In the genomic region with DNA sequence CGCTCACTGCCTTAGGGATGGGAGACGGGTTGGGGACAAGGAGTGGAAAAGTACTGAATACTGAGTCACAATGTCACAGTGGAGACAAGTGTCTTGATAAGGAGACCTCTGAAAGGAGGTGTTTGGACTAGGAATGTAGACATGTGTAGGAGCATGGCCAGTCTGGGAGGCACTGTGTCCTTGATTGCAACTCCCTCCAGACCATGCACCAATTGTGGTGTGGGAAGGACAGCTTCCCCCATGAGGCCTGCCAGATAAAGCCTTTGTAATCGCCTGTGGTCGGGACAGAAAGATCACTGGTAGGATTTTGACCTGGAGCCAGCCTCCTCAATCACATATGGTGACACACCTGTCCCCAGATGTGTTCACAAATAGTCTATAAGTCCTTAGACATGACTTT, we compare ENCODE assay signal across 24 cellular contexts.
DNase-seq lines count a peak whose midpoint lies in the region; ATAC-seq, FAIRE-seq and TF ChIP-seq lines count a peak whose summit lies in the region.
"Had no signal": no experiment of that assay in that cellular context is flagged by ENCODE, and none has a peak within 500 bp of the region (broad histone marks: within the 10 kb centered on the region; RNA-seq: fewer than 3 reads in every experiment).

No MANE protein-coding gene starts in this region.

- H2BK120ac ChIP-seq in mesendoderm (ENCODE audit: low read depth, low read length) = no peak overlapping the region

- no peak overlapping the region for H2BK15ac ChIP-seq in mesendoderm (replicated peaks; ENCODE audit: low read depth)

- H3K23ac ChIP-seq in mesendoderm (ENCODE audit: low read length) = no peak overlapping the region

- no peak for TF ChIP-seq CTCF in mammary epithelial cell (conservative IDR thresholded peaks at IDR 0.05 in 1 of 2, IDR thresholded peaks at IDR 0.05 in 1 of 2; ENCODE audit: extremely low read depth in 1 of 2, insufficient read depth in 1 of 2, low read depth in 1 of 2, low read length in 2 of 2)
- TF ChIP-seq CTCF in breast epithelium (IDR thresholded peaks at IDR 0.05) = no peak
- TF ChIP-seq CTCF in bronchial epithelial cell (IDR thresholded peaks at IDR 0.05; ENCODE audit: insufficient read depth, low read length, severe bottlenecking) = no peak
- no peak for TF ChIP-seq CTCF in testis (IDR thresholded peaks at IDR 0.05)

- H3K56ac ChIP-seq in mesendoderm (ENCODE audit: low read length) = no peak overlapping the region

- peaks cover 26% of the 10 kb centered on the region for H3K4me1 ChIP-seq in mammary epithelial cell (ENCODE audit: insufficient read depth, low read length)
- H3K4me1 ChIP-seq in breast epithelium = no peaks in the 10 kb centered on the region
- no peaks in the 10 kb centered on the region for H3K4me1 ChIP-seq in mesendoderm (ENCODE audit: control insufficient read depth, low read depth, low read length)
- no peaks in the 10 kb centered on the region for H3K4me1 ChIP-seq in testis
- H3K4me1 ChIP-seq: BLaER1, Caco-2, HAP-1 had no signal

- no peaks in the 10 kb centered on the region for H3K79me1 ChIP-seq in mesendoderm (ENCODE audit: low read length)

- H3K18ac ChIP-seq in mesendoderm (ENCODE audit: low read length) = no peak overlapping the region

- DNase-seq in mammary epithelial cell (no peak), breast epithelium (ENCODE audit: low spot score in 2 of 2) (no peak), bronchial epithelial cell (ENCODE audit: low read depth) (no peak), mesendoderm (peak; percentile 23), testis (peak; percentile 40), pons (ENCODE audit: low spot score) (no peak)
- DNase-seq: Caco-2; CD4-positive, CD25-positive, alpha-beta regulatory T cell; CD8-positive, alpha-beta T cell; DMS153; DND-41; GM23248; HFFc6 had no signal

- H3K27ac ChIP-seq in mammary epithelial cell (ENCODE audit: insufficient read depth, low read depth, low read length) (no peak overlapping the region), breast epithelium (peak overlapping the region in 1 of 2 donors; percentile 21), mesendoderm (ENCODE audit: low read depth, low read length) (no peak overlapping the region), testis (no peak overlapping the region)
- H3K27ac ChIP-seq: 22Rv1, BLaER1, C4-2B, GM23248 had no signal

- BruUV-seq in mammary epithelial cell (replicated peaks; lab: Mats Ljungman, UMichigan) = no TSS peak

- H4K8ac ChIP-seq in mesendoderm (ENCODE audit: low read depth, low read length) = no peak overlapping the region

- H3K4me3 ChIP-seq in mammary epithelial cell (replicated peaks in 1 of 3; ENCODE audit: insufficient read depth in 1 of 3, low read depth in 2 of 3, low read length in 3 of 3) (no peak overlapping the region), breast epithelium (no peak overlapping the region), bronchial epithelial cell (ENCODE audit: low read depth, low read length) (no peak overlapping the region), mesendoderm (ENCODE audit: low read length) (no peak overlapping the region), testis (no peak overlapping the region)
- H3K4me3 ChIP-seq: BLaER1, GM23248, HAP-1 had no signal

- peak overlapping the region; percentile 38 for H2AFZ ChIP-seq in mammary epithelial cell (ENCODE audit: low read depth, low read length)
- H2AFZ ChIP-seq: GM23248 had no signal

- H3K36me3 ChIP-seq in mammary epithelial cell (ENCODE audit: insufficient read depth, low read length) (no peaks in the 10 kb centered on the region), breast epithelium (no peaks in the 10 kb centered on the region), bronchial epithelial cell (ENCODE audit: control insufficient read depth, insufficient read depth, low read length) (no peaks in the 10 kb centered on the region), mesendoderm (ENCODE audit: control insufficient read depth, insufficient read depth, low read length) (no peaks in the 10 kb centered on the region), testis (ENCODE audit: low read depth, missing control alignments) (no peaks in the 10 kb centered on the region)
- H3K36me3 ChIP-seq: BLaER1, HAP-1 had no signal

- H4K20me1 ChIP-seq in mammary epithelial cell (ENCODE audit: insufficient read depth, low read length) = no peaks in the 10 kb centered on the region
- H4K20me1 ChIP-seq: BLaER1 had no signal

- in situ Hi-C loops in mammary epithelial cell (cut with MboI; ENCODE audit: low sequenced_read_pairs in 2 of 2) = no loop called here

- H2BK5ac ChIP-seq in mesendoderm (ENCODE audit: low read length) = no peak overlapping the region

- no peak overlapping the region for H4K5ac ChIP-seq in mesendoderm (ENCODE audit: low read length)

- H3K27me3 ChIP-seq in mammary epithelial cell (ENCODE audit: insufficient read depth, low read length) (no peaks in the 10 kb centered on the region), breast epithelium (no peaks in the 10 kb centered on the region), bronchial epithelial cell (ENCODE audit: control insufficient read depth, insufficient read depth, low read length) (no peaks in the 10 kb centered on the region), mesendoderm (ENCODE audit: insufficient read depth, low read length, poor library complexity) (no peaks in the 10 kb centered on the region), testis (no peaks in the 10 kb centered on the region)
- H3K27me3 ChIP-seq: BLaER1 had no signal

- H3K4me2 ChIP-seq in mammary epithelial cell (ENCODE audit: insufficient read depth, low read depth, low read length) = no peak overlapping the region
- no peak overlapping the region for H3K4me2 ChIP-seq in mesendoderm (ENCODE audit: low read length)
- H3K4me2 ChIP-seq: BLaER1 had no signal

- dilution Hi-C loops in mammary epithelial cell (cut with HindIII; ENCODE audit: low sequenced_read_pairs) = no loop called here

- H3K79me2 ChIP-seq in mammary epithelial cell (ENCODE audit: insufficient read depth, low read length) (no peaks in the 10 kb centered on the region), mesendoderm (ENCODE audit: control insufficient read depth, insufficient read depth, low read length) (no peaks in the 10 kb centered on the region)

- intact Hi-C loops in mammary epithelial cell (cut with micrococcal nuclease) (no loop called here), breast epithelium (cut with DNase I; ENCODE audit: low total_unique reads) (no loop called here), testis (cut with DNase I; ENCODE audit: low total_unique reads) (no loop called here)

- H3K4ac ChIP-seq in mesendoderm (ENCODE audit: low read depth, low read length) = no peak overlapping the region

- H3K9ac ChIP-seq in mammary epithelial cell (ENCODE audit: insufficient read depth, low read length) (no peak overlapping the region), mesendoderm (ENCODE audit: low read length) (no peak overlapping the region)
- H3K9ac ChIP-seq: BLaER1, GM23248 had no signal

- H3K9me3 ChIP-seq in mammary epithelial cell (replicated peaks; ENCODE audit: insufficient read depth, low read length) (no peaks in the 10 kb centered on the region), breast epithelium (no peaks in the 10 kb centered on the region), testis (no peaks in the 10 kb centered on the region)
- H3K9me3 ChIP-seq: BLaER1, Caco-2, HAP-1 had no signal

- no peak overlapping the region for H2AK5ac ChIP-seq in mesendoderm (ENCODE audit: low read length)

- FAIRE-seq in bronchial epithelial cell (lab: Jason Lieb, UNC) = peak; percentile 43
- FAIRE-seq: A204.1, G401.6, GM12892, GM19239, H54 had no signal

- ATAC-seq in GM18907 (IDR thresholded peaks at IDR 0.05; ENCODE audit: unreplicated experiment) = no peak
- ATAC-seq in HG02571 (IDR thresholded peaks at IDR 0.05; ENCODE audit: unreplicated experiment) = no peak
- ATAC-seq: CD8-positive, alpha-beta T cell had no signal

- WGBS in mammary epithelial cell (ENCODE audit: low coverage, missing lambda C conversion rate) = 84% methylated on average over 4 of the region's 4 CpGs
- no CpG with 5 or more reads among the region's 4 CpGs for WGBS in mesendoderm (ENCODE audit: extremely low coverage, insufficient coverage, low lambda C conversion rate)
- 76 to 78% methylated on average over 4 of the region's 4 CpGs for WGBS in testis, 2 donors

- TF ChIP-seq POLR2A in breast epithelium (IDR thresholded peaks at IDR 0.05) (no peak), testis (IDR thresholded peaks at IDR 0.05) (no peak)

- CTCF ChIA-PET in mammary epithelial cell (lab: Charles Lee; ENCODE audit: low non-redundant PET) = no interaction called here

Comparison
In these comparisons a context has a peak if more than half of its experiments do, and no peak if none do; other contexts are left out.
1. DNase-seq: peak in mesendoderm (single experiment) and testis (single experiment); none in mammary epithelial cell (single experiment), breast epithelium (0 of 2), bronchial epithelial cell (single experiment) and pons (single experiment).